In genomic region chr12:118404876-118405521, GRCh38 we compare ENCODE assay signal across 8 cellular contexts. TPM values are rescaled to one million over a fixed set of nuclear protein-coding genes. Genes with fewer than 3 reads are reported as not detected.
DNase-seq lines count a peak whose midpoint lies in the region; ATAC-seq and TF ChIP-seq lines count a peak whose summit lies in the region.

No MANE protein-coding gene starts in this region.

- peaks cover 8% of the 10 kb centered on the region for H3K4me1 Mint-ChIP-seq in activated T-helper 2 cell treated with anti-CD3 and anti-CD28 coated beads, Interferon-gamma antibody, Interleukin-2, Interleukin-4, amounts not matched to agents 10 μg/mL and 5 μg/mL and 100 μg/mL, durations not matched to agents 14 hours and 24 hours and 36 hours (ENCODE audit: low read depth)

- POLR2A ChIA-PET in RWPE1 (lab: Yijun Ruan, JAX; ENCODE audit: low non-redundant PET), result no interaction called here

- no peaks in the 10 kb centered on the region for H3K9me3 Mint-ChIP-seq in activated T-helper 2 cell treated with anti-CD3 and anti-CD28 coated beads, Interferon-gamma antibody, Interleukin-2, Interleukin-4, amounts not matched to agents 10 μg/mL and 5 μg/mL and 100 μg/mL, durations not matched to agents 14 hours and 24 hours and 36 hours

- no peak for TF ChIP-seq POLR2A in gastroesophageal sphincter (IDR thresholded peaks at IDR 0.05)

- DNase-seq in GM03348 (ENCODE audit: low spot score) (peak; percentile 65), HuH-7.5 (ENCODE audit: low spot score) (peak; percentile 26), RWPE1 (ENCODE audit: low spot score) (peak; percentile 28), posterior cingulate gyrus (peak in 7 of 10 donors; percentile 19 to 85 (median 60))
- peak; percentile 21 for DNase-seq in activated T-helper 2 cell treated with anti-CD3 and anti-CD28 coated beads, Interferon-gamma antibody, Interleukin-2, Interleukin-4, amounts not matched to agents 10 μg/mL and 5 μg/mL and 100 μg/mL, durations not matched to agents 14 hours and 24 hours and 36 hours (ENCODE audit: low spot score)

- no peaks in the 10 kb centered on the region for H3K27me3 ChIP-seq in gastroesophageal sphincter

- H3K27ac ChIP-seq in RWPE1, result no peak overlapping the region
- peak overlapping the region in 2 of 4 donors; percentile 22 to 52 for H3K27ac ChIP-seq in gastroesophageal sphincter

- H3K36me3 Mint-ChIP-seq in activated T-helper 2 cell treated with anti-CD3 and anti-CD28 coated beads, Interferon-gamma antibody, Interleukin-2, Interleukin-4, amounts not matched to agents 10 μg/mL and 5 μg/mL and 100 μg/mL, durations not matched to agents 14 hours and 24 hours and 36 hours (ENCODE audit: low read depth), result peaks cover 42% of the 10 kb centered on the region

- no peak for TF ChIP-seq EP300 in gastroesophageal sphincter (IDR thresholded peaks at IDR 0.05)

- CTCF ChIA-PET in RWPE1 (lab: Yijun Ruan, JAX), result interaction anchor here (0.6 to 1.0 kb wide), 6 partner anchors 10 to 1140 kb away, joined by 3 to 6 read pairs (median 4); no protein-coding TSS in a partner anchor

- H3K4me3 ChIP-seq in gastroesophageal sphincter, result no peak overlapping the region

- H3K9me3 ChIP-seq in gastroesophageal sphincter, result no peaks in the 10 kb centered on the region

- H3K27ac Mint-ChIP-seq in activated T-helper 2 cell treated with anti-CD3 and anti-CD28 coated beads, Interferon-gamma antibody, Interleukin-2, Interleukin-4, amounts not matched to agents 10 μg/mL and 5 μg/mL and 100 μg/mL, durations not matched to agents 14 hours and 24 hours and 36 hours, result no peak overlapping the region

- ATAC-seq in gastroesophageal sphincter (no peak), GM19035 (IDR thresholded peaks at IDR 0.05; ENCODE audit: unreplicated experiment) (no peak), GM18502 (IDR thresholded peaks at IDR 0.05; ENCODE audit: poor library complexity, unreplicated experiment) (no peak)

- peaks cover 0 to 87% of the 10 kb centered on the region in 2 donors for H3K36me3 ChIP-seq in gastroesophageal sphincter

- H3K4me3 Mint-ChIP-seq in activated T-helper 2 cell treated with anti-CD3 and anti-CD28 coated beads, Interferon-gamma antibody, Interleukin-2, Interleukin-4, amounts not matched to agents 10 μg/mL and 5 μg/mL and 100 μg/mL, durations not matched to agents 14 hours and 24 hours and 36 hours (ENCODE audit: low read depth), result no peak overlapping the region

- intact Hi-C loops in activated T-helper 2 cell treated with anti-CD3 and anti-CD28 coated beads, Interferon-gamma antibody, Interleukin-2, Interleukin-4, amounts not matched to agents 10 μg/mL and 5 μg/mL and 100 μg/mL, durations not matched to agents 14 hours and 24 hours and 36 hours (cut with micrococcal nuclease), result no loop called here
- intact Hi-C loops in posterior cingulate gyrus (cut with DNase I), result loop anchor here (1.0 to 10.0 kb wide), 4 partner anchors 422 to 1008 kb away; no protein-coding TSS in a partner anchor

- TF ChIP-seq CTCF in RWPE1 (conservative IDR thresholded peaks at IDR 0.05; ENCODE audit: low read depth) (peak; percentile 81), gastroesophageal sphincter (IDR thresholded peaks at IDR 0.05) (peak; percentile 57 to 89 (median 77))

- peaks cover 0 to 53% (median 0%) of the 10 kb centered on the region in 3 donors for H3K4me1 ChIP-seq in gastroesophageal sphincter

- WGBS in gastroesophageal sphincter (ENCODE audit: low coverage in 1 of 2), 2 donors, result 33 to 39% methylated on average over 4 of the region's 4 CpGs

- no peaks in the 10 kb centered on the region for H3K27me3 Mint-ChIP-seq in activated T-helper 2 cell treated with anti-CD3 and anti-CD28 coated beads, Interferon-gamma antibody, Interleukin-2, Interleukin-4, amounts not matched to agents 10 μg/mL and 5 μg/mL and 100 μg/mL, durations not matched to agents 14 hours and 24 hours and 36 hours (ENCODE audit: low read depth)

RNA-seq across cellular contexts. Expression of gene SUDS3, which starts 28.6 kb away (rescaled TPM):
- total RNA-seq in activated T-helper 2 cell treated with anti-CD3 and anti-CD28 coated beads, Interferon-gamma antibody, Interleukin-2, Interleukin-4, amounts not matched to agents 10 μg/mL and 5 μg/mL and 100 μg/mL, durations not matched to agents 14 hours and 24 hours and 36 hours, result 23.5 and 23.7 TPM in 2 replicates
- 10 to 100 TPM; 57.2 to 65.5 (median 61.5) TPM for total RNA-seq in gastroesophageal sphincter

RNA-seq across cellular contexts. Expression of gene TAOK3, which starts 32.3 kb away (rescaled TPM):
- 52.4 and 57.0 TPM in 2 replicates for total RNA-seq in activated T-helper 2 cell treated with anti-CD3 and anti-CD28 coated beads, Interferon-gamma antibody, Interleukin-2, Interleukin-4, amounts not matched to agents 10 μg/mL and 5 μg/mL and 100 μg/mL, durations not matched to agents 14 hours and 24 hours and 36 hours
- 10 to 100 TPM; 26.9 to 55.0 (median 36.7) TPM for total RNA-seq in gastroesophageal sphincter
